ENCODE assay signal across 8 cellular contexts in the genomic region with DNA sequence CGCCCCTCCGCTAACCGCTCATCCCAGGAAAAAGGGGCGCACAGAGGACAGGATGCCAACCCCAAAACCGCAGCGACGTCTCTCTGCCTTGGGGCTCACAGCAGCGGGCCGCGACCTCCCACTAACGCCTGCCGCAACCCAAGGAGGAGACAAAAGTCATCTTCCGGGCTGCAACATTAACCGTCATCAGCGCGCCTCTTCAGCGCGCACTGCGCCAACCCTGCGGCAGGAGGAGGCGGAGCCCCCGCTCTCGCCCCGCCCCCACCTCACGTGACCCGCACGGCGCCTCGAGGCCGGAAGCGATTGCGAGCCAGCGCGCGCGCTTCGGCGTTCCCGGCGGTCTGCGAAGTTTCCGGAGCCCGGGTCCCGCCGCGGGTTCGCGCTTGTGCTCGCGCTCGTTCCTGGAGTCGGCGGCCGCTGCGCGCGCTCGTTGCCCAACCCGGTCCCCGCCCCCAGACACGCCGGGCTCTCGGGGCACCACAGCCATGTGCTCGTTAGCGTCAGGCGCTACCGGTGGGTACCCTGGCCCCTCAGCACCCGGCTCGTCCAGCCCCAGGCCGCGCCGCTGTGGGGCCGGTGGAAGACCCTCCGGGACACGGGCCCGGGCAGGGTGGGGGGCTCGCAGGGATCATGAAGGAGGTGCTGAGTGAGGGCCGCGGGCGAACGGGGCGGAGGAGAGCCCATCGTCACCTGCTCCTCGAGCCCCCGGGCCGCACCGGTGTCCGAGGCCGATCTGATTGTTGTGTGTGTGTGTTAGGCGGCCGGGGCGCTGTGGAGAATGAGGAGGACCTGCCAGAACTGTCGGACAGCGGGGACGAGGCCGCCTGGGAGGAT. TPM values are rescaled to one million over a fixed set of nuclear protein-coding genes. Genes with fewer than 3 reads are reported as not detected.
DNase-seq lines count a peak whose midpoint lies in the region; ATAC-seq and TF ChIP-seq lines count a peak whose summit lies in the region.

A gene (plus strand): TSS at position 455 of the 834 bp plus-strand sequence. CDS start 31 bp downstream, at position 486.

- H3K4me1 Mint-ChIP-seq in T-cell = peaks cover 30 to 38% (median 33%) of the 10 kb centered on the region in 3 donors

- intact Hi-C loops in cardiac septum (cut with DNase I) = no loop called here
- intact Hi-C loops in transverse colon (cut with DNase I; ENCODE audit: low total_unique reads) = no loop called here

- ATAC-seq in HG02884 (IDR thresholded peaks at IDR 0.05; ENCODE audit: unreplicated experiment) = peak; percentile 82
- peak; percentile 85 to 90 (median 88) for ATAC-seq in T-cell (replicated peaks in 1 of 4)

- no peaks in the 10 kb centered on the region for H3K9me3 Mint-ChIP-seq in T-cell

- H3K27me3 Mint-ChIP-seq in T-cell = no peaks in the 10 kb centered on the region

- TF ChIP-seq POLR2A in GM15510 (IDR thresholded peaks at IDR 0.05; ENCODE audit: borderline replicate concordance, extremely low read depth, insufficient read length) (peak; percentile 91), transverse colon (IDR thresholded peaks at IDR 0.05) (peak; percentile 94)

- H3K4me1 ChIP-seq in transverse colon = peaks cover 0 to 17% (median 11%) of the 10 kb centered on the region in 4 donors

- H3K27ac ChIP-seq in adipose tissue (ENCODE audit: low read depth, low read length) = peak within 1 kb of the TSS; percentile 49
- peak within 1 kb of the TSS; percentile 89 to 93 (median 92) for H3K27ac ChIP-seq in transverse colon

- in situ Hi-C loops in transverse colon (cut with MboI; ENCODE audit: low pct_ligation_motif_present in 1 of 4, low pct_unique_long_range_greater_than_20kb in 1 of 4, low sequenced_read_pairs in 3 of 4) = loop anchor here in 3 of 4 donors (25.0 kb wide), 1 partner anchor 225 kb away; no protein-coding TSS in a partner anchor

- H3K27ac Mint-ChIP-seq in T-cell = peak within 1 kb of the TSS; percentile 99

- POLR2A ChIA-PET in T-cell (lab: Charles Lee) = no interaction called here

- peak within 1 kb of the TSS; percentile 62 to 95 (median 76) for H3K4me3 ChIP-seq in transverse colon

- H3K36me3 ChIP-seq in transverse colon = peaks cover 0 to 1% (median 0%) of the 10 kb centered on the region in 4 donors

- peak within 1 kb of the TSS; percentile 96 to 97 (median 97) for H3K4me3 Mint-ChIP-seq in T-cell

- no peaks in the 10 kb centered on the region for H3K27me3 ChIP-seq in transverse colon

- H3K36me3 Mint-ChIP-seq in T-cell = peaks cover 7% of the 10 kb centered on the region

- no peak for TF ChIP-seq EP300 in transverse colon (IDR thresholded peaks at IDR 0.05; ENCODE audit: low read depth)

- WGBS in adipose tissue, 3 donors = 0 to 1% (median 1%) methylated on average over 90 to 96 of the region's 96 CpGs
- WGBS in transverse colon (ENCODE audit: low coverage in 1 of 2), 2 donors = 0% methylated on average over 65 of the region's 96 CpGs; no CpG with 5 or more reads in 1 of the 2 donors

- DNase-seq in NCI-H146 (lab: John Stamatoyannopoulos, UW) (peak; percentile 95), T-cell (peak; percentile 94 to 98 (median 97)), cardiac septum (ENCODE audit: low spot score) (peak; percentile 97), pons (ENCODE audit: low spot score) (peak; percentile 89), transverse colon (peak; percentile 97)

- peak in 3 of 5 experiments; percentile 11 to 100 (median 99) for TF ChIP-seq CTCF in transverse colon (IDR thresholded peaks at IDR 0.05)

- CTCF ChIA-PET in T-cell (lab: Charles Lee) = interaction anchor here in 1 of 2 donors (1.4 kb wide), 1 partner anchor 10 kb away, joined by 8 read pairs; no protein-coding TSS in a partner anchor

- no peaks in the 10 kb centered on the region for H3K9me3 ChIP-seq in transverse colon

RNA-seq across cellular contexts. Expression of the gene that starts here (rescaled TPM):
- total RNA-seq in T-cell = 10 to 100 TPM; 12.9 to 19.5 (median 17.2) TPM
- 1 to 10 TPM; 4.1 to 7.6 (median 6.3) TPM for polyA plus RNA-seq in adipose tissue
- total RNA-seq in cardiac septum = 9.7 TPM
- 10 to 100 TPM in 3 of 4 donors, 1 to 10 TPM in 1; 6.7 to 21.0 (median 15.2) TPM for total RNA-seq in transverse colon

Comparison
In these comparisons a context has a peak if more than half of its experiments do, and no peak if none do; other contexts are left out.
1. Peak in every context shown above with its lines: DNase-seq, ATAC-seq, H3K4me3 ChIP-seq and H3K27ac ChIP-seq.